Comparison of ENCODE assay signal across 11 cellular contexts in genomic region chr6:25369043-25369442, GRCh38.
DNase-seq lines count a peak whose midpoint lies in the region; ATAC-seq, FAIRE-seq and TF ChIP-seq lines count a peak whose summit lies in the region.
"Had no signal": no experiment of that assay in that cellular context is flagged by ENCODE, and none has a peak within 500 bp of the region (broad histone marks: within the 10 kb centered on the region; RNA-seq: fewer than 3 reads in every experiment).

No MANE protein-coding gene starts in this region.

- H3K27me3 Mint-ChIP-seq in activated T-cell treated with anti-CD3 and anti-CD28 coated beads, Interleukin-2, amount 50 U/mL, for 24 hours, result no peaks in the 10 kb centered on the region
- H3K27me3 Mint-ChIP-seq in activated T-helper 1 cell treated with anti-CD3 and anti-CD28 coated beads, Interleukin-12 subunit alpha, Interleukin-12 subunit beta, Interleukin-2, Interleukin-4 antibody, amounts not matched to agents 30 ng/mL and 10 ng/mL and 1 ng/mL, durations not matched to agents 14 hours and 24 hours and 36 hours (ENCODE audit: insufficient read depth), result no peaks in the 10 kb centered on the region

- in situ Hi-C loops in GM13977 (cut with MboI; ENCODE audit: low pct_unique_long_range_greater_than_20kb, low sequenced_read_pairs, unreplicated experiment), result no loop called here

- H3K4me1 Mint-ChIP-seq in activated T-cell treated with anti-CD3 and anti-CD28 coated beads, Interleukin-2, amount 50 U/mL, for 24 hours (ENCODE audit: low read depth), result peaks cover 74% of the 10 kb centered on the region
- peaks cover 72% of the 10 kb centered on the region for H3K4me1 Mint-ChIP-seq in activated T-helper 1 cell treated with anti-CD3 and anti-CD28 coated beads, Interleukin-12 subunit alpha, Interleukin-12 subunit beta, Interleukin-2, Interleukin-4 antibody, amounts not matched to agents 30 ng/mL and 10 ng/mL and 1 ng/mL, durations not matched to agents 14 hours and 24 hours and 36 hours (ENCODE audit: low read depth)

- WGBS in right cardiac atrium, result 39% methylated on average over 6 of the region's 6 CpGs
- WGBS in thyroid gland, 2 donors, result 49 to 52% methylated on average over 6 of the region's 6 CpGs

- peak overlapping the region; percentile 48 for H3K4me3 Mint-ChIP-seq in activated T-cell treated with anti-CD3 and anti-CD28 coated beads, Interleukin-2, amount 50 U/mL, for 24 hours
- no peak overlapping the region for H3K4me3 Mint-ChIP-seq in activated T-helper 1 cell treated with anti-CD3 and anti-CD28 coated beads, Interleukin-12 subunit alpha, Interleukin-12 subunit beta, Interleukin-2, Interleukin-4 antibody, amounts not matched to agents 30 ng/mL and 10 ng/mL and 1 ng/mL, durations not matched to agents 14 hours and 24 hours and 36 hours

- peaks cover 4% of the 10 kb centered on the region for H3K9me3 Mint-ChIP-seq in activated T-cell treated with anti-CD3 and anti-CD28 coated beads, Interleukin-2, amount 50 U/mL, for 24 hours
- peaks cover 13% of the 10 kb centered on the region for H3K9me3 Mint-ChIP-seq in activated T-helper 1 cell treated with anti-CD3 and anti-CD28 coated beads, Interleukin-12 subunit alpha, Interleukin-12 subunit beta, Interleukin-2, Interleukin-4 antibody, amounts not matched to agents 30 ng/mL and 10 ng/mL and 1 ng/mL, durations not matched to agents 14 hours and 24 hours and 36 hours

- H3K27ac ChIP-seq in right cardiac atrium (ENCODE audit: low read length) (peak overlapping the region; percentile 57), thyroid gland (peak overlapping the region; percentile 70 to 85 (median 85))
- H3K27ac ChIP-seq: RWPE1, uterus had no signal

- H3K27ac Mint-ChIP-seq in activated T-cell treated with anti-CD3 and anti-CD28 coated beads, Interleukin-2, amount 50 U/mL, for 24 hours, result peak overlapping the region; percentile 82
- H3K27ac Mint-ChIP-seq in activated T-helper 1 cell treated with anti-CD3 and anti-CD28 coated beads, Interleukin-12 subunit alpha, Interleukin-12 subunit beta, Interleukin-2, Interleukin-4 antibody, amounts not matched to agents 30 ng/mL and 10 ng/mL and 1 ng/mL, durations not matched to agents 14 hours and 24 hours and 36 hours, result peak overlapping the region; percentile 9

- H3K4me3 ChIP-seq in right cardiac atrium (ENCODE audit: low read length), result no peak overlapping the region
- H3K4me3 ChIP-seq in thyroid gland (replicated peaks in 1 of 3), result no peak overlapping the region
- H3K4me3 ChIP-seq: uterus had no signal

- H3K27me3 ChIP-seq in right cardiac atrium (ENCODE audit: control insufficient read depth, insufficient read depth), result no peaks in the 10 kb centered on the region
- no peaks in the 10 kb centered on the region for H3K27me3 ChIP-seq in thyroid gland
- H3K27me3 ChIP-seq: uterus had no signal

- H3K36me3 ChIP-seq in thyroid gland, result no peaks in the 10 kb centered on the region
- H3K36me3 ChIP-seq: uterus had no signal

- no peaks in the 10 kb centered on the region for H3K9me3 ChIP-seq in right cardiac atrium (ENCODE audit: control insufficient read depth, low read length)
- no peaks in the 10 kb centered on the region for H3K9me3 ChIP-seq in thyroid gland
- H3K9me3 ChIP-seq: uterus had no signal

- intact Hi-C loops in activated T-helper 1 cell treated with anti-CD3 and anti-CD28 coated beads, Interleukin-12 subunit alpha, Interleukin-12 subunit beta, Interleukin-2, Interleukin-4 antibody, amounts not matched to agents 30 ng/mL and 10 ng/mL and 1 ng/mL, durations not matched to agents 14 hours and 24 hours and 36 hours (cut with micrococcal nuclease), result loop anchor here (5.0 kb wide), 4 partner anchors 232 to 593 kb away; partner anchors contain the start of gene TRIM38
- intact Hi-C loops in right cardiac atrium (cut with DNase I) (no loop called here), thyroid gland (cut with DNase I) (loop anchor here (10.0 kb wide), 1 partner anchor 74 kb away; no protein-coding TSS in a partner anchor)

- TF ChIP-seq CTCF in thyroid gland (IDR thresholded peaks at IDR 0.05), result no peak
- TF ChIP-seq CTCF in GM13977 (IDR thresholded peaks at IDR 0.05; ENCODE audit: extremely low read depth, insufficient read depth, missing control alignments), result no peak

- H3K4me1 ChIP-seq in right cardiac atrium (ENCODE audit: control insufficient read depth, insufficient read depth, low read length), result peaks cover 11% of the 10 kb centered on the region
- H3K4me1 ChIP-seq in thyroid gland, result peaks cover 20 to 43% of the 10 kb centered on the region in 2 donors
- H3K4me1 ChIP-seq: uterus had no signal

- peak; percentile 60 to 66 for ATAC-seq in right cardiac atrium
- no peak for ATAC-seq in HG03159 (IDR thresholded peaks at IDR 0.05; ENCODE audit: unreplicated experiment)
- ATAC-seq: effector memory CD8-positive, alpha-beta T cell had no signal

- FAIRE-seq in frontal cortex (lab: Jason Lieb, UNC), result no peak

- no peak for TF ChIP-seq POLR2A in thyroid gland (IDR thresholded peaks at IDR 0.05)

- H3K36me3 Mint-ChIP-seq in activated T-cell treated with anti-CD3 and anti-CD28 coated beads, Interleukin-2, amount 50 U/mL, for 24 hours (ENCODE audit: low read depth), result peaks cover 3% of the 10 kb centered on the region
- H3K36me3 Mint-ChIP-seq in activated T-helper 1 cell treated with anti-CD3 and anti-CD28 coated beads, Interleukin-12 subunit alpha, Interleukin-12 subunit beta, Interleukin-2, Interleukin-4 antibody, amounts not matched to agents 30 ng/mL and 10 ng/mL and 1 ng/mL, durations not matched to agents 14 hours and 24 hours and 36 hours (ENCODE audit: low read depth), result peaks cover 4% of the 10 kb centered on the region

- DNase-seq in activated T-cell treated with anti-CD3 and anti-CD28 coated beads, Interleukin-2, amount 50 U/mL, for 24 hours, result no peak
- DNase-seq in activated T-cell treated with anti-CD3 and anti-CD28 coated beads for 4 hours (no peak), right cardiac atrium (peak in 2 of 3 donors; percentile 41 to 78), thyroid gland (peak; percentile 24 to 52), frontal cortex (ENCODE audit: low spot score in 2 of 2) (no peak), GM13977 (ENCODE audit: low spot score) (no peak)
- DNase-seq in activated T-helper 1 cell treated with anti-CD3 and anti-CD28 coated beads, Interleukin-12 subunit alpha, Interleukin-12 subunit beta, Interleukin-2, Interleukin-4 antibody, amounts not matched to agents 30 ng/mL and 10 ng/mL and 1 ng/mL, durations not matched to agents 14 hours and 24 hours and 36 hours (ENCODE audit: low spot score), result no peak
- DNase-seq: effector memory CD8-positive, alpha-beta T cell had no signal

Comparison
In these comparisons a context has a peak if more than half of its experiments do, and no peak if none do; other contexts are left out.
1. DNase-seq: peak in right cardiac atrium (2 of 3) and thyroid gland (2 of 2); none in activated T-cell treated with anti-CD3 and anti-CD28 coated beads, Interleukin-2, amount 50 U/mL, for 24 hours (single experiment), activated T-cell treated with anti-CD3 and anti-CD28 coated beads for 4 hours (single experiment), activated T-helper 1 cell treated with anti-CD3 and anti-CD28 coated beads, Interleukin-12 subunit alpha, Interleukin-12 subunit beta, Interleukin-2, Interleukin-4 antibody, amounts not matched to agents 30 ng/mL and 10 ng/mL and 1 ng/mL, durations not matched to agents 14 hours and 24 hours and 36 hours (single experiment), frontal cortex (0 of 2) and GM13977 (single experiment).
2. intact Hi-C loops: an anchor here in activated T-helper 1 cell treated with anti-CD3 and anti-CD28 coated beads, Interleukin-12 subunit alpha, Interleukin-12 subunit beta, Interleukin-2, Interleukin-4 antibody, amounts not matched to agents 30 ng/mL and 10 ng/mL and 1 ng/mL, durations not matched to agents 14 hours and 24 hours and 36 hours (5.0 kb wide) and thyroid gland (10.0 kb wide); none called in right cardiac atrium.